Comparison of ENCODE assay signal across 1 cellular context in the genomic region with DNA sequence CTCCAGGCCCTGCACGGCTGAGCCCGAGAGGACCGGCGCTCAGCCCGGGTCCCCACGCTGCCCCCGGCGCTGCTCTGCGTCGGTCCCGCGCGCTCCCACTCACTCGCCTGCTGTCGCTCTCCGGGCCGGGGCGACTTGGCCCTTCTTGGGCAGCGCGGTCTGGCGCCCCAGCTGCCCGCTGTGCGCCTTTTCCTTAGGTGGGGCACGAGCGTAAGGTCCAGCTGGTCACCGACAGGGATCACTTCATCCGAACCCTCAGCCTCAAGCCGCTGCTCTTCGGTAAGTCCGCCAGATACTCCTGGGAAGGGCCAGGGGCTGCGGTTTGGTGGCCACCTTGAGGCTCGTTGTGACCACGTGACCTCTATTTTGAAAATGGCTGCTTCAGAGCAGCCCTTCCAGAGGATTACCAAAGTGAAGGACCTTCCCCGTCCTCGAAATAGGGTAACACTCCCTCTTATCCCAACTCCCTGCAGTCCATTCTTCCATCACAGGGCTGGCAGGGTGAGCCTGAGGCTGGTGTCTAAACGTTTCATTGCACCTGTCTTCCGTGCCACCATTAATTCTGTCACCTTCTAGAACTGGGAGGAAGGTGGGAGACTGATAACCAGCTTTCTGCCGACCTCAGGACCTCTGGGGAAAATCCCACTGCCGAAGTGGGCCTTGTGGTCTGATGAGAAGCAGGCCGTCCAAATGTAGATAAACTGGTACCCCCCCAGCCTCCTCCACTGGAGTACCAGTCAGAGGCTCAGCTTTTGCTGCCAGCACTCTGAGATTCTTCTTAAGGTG.
TF ChIP-seq lines count a peak whose summit lies in the region.

No MANE protein-coding gene starts in this region.

TF ChIP-seq in GM12878, 131 proteins besides CTCF, POLR2A, EP300 and RAD21:
- TF ChIP-seq, protein P1, sequence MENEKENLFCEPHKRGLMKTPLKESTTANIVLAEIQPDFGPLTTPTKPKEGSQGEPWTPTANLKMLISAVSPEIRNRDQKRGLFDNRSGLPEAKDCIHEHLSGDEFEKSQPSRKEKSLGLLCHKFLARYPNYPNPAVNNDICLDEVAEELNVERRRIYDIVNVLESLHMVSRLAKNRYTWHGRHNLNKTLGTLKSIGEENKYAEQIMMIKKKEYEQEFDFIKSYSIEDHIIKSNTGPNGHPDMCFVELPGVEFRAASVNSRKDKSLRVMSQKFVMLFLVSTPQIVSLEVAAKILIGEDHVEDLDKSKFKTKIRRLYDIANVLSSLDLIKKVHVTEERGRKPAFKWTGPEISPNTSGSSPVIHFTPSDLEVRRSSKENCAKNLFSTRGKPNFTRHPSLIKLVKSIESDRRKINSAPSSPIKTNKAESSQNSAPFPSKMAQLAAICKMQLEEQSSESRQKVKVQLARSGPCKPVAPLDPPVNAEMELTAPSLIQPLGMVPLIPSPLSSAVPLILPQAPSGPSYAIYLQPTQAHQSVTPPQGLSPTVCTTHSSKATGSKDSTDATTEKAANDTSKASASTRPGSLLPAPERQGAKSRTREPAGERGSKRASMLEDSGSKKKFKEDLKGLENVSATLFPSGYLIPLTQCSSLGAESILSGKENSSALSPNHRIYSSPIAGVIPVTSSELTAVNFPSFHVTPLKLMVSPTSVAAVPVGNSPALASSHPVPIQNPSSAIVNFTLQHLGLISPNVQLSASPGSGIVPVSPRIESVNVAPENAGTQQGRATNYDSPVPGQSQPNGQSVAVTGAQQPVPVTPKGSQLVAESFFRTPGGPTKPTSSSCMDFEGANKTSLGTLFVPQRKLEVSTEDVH (IDR thresholded peaks at IDR 0.05; ENCODE audit: low read depth, partially characterized antibody) = no peak
- TF ChIP-seq FOXM1 (IDR thresholded peaks at IDR 0.05; ENCODE audit: low read depth, low read length) = no peak
- TF ChIP-seq CBFB (IDR thresholded peaks at IDR 0.05; ENCODE audit: low read depth) = peak; percentile 67; the same call in 1 of the 2 replicates
- TF ChIP-seq RUNX3 (IDR thresholded peaks at IDR 0.05; ENCODE audit: low read length) = peak; percentile 82
- TF ChIP-seq MXI1 (IDR thresholded peaks at IDR 0.05; ENCODE audit: low read depth, low read length) = no peak
- TF ChIP-seq, protein P2, sequence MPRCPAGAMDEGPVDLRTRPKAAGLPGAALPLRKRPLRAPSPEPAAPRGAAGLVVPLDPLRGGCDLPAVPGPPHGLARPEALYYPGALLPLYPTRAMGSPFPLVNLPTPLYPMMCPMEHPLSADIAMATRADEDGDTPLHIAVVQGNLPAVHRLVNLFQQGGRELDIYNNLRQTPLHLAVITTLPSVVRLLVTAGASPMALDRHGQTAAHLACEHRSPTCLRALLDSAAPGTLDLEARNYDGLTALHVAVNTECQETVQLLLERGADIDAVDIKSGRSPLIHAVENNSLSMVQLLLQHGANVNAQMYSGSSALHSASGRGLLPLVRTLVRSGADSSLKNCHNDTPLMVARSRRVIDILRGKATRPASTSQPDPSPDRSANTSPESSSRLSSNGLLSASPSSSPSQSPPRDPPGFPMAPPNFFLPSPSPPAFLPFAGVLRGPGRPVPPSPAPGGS (IDR thresholded peaks at IDR 0.05; ENCODE audit: borderline replicate concordance, insufficient read depth, low read depth, low read length, poor library complexity, severe bottlenecking) = no peak
- peak; percentile 14 for TF ChIP-seq MYC (IDR thresholded peaks at IDR 0.05; ENCODE audit: insufficient read depth, insufficient read length, insufficient replicate concordance, low read length, severe bottlenecking)
- peak; percentile 98 for TF ChIP-seq RAD51 (IDR thresholded peaks at IDR 0.05)
- TF ChIP-seq, protein P3, sequence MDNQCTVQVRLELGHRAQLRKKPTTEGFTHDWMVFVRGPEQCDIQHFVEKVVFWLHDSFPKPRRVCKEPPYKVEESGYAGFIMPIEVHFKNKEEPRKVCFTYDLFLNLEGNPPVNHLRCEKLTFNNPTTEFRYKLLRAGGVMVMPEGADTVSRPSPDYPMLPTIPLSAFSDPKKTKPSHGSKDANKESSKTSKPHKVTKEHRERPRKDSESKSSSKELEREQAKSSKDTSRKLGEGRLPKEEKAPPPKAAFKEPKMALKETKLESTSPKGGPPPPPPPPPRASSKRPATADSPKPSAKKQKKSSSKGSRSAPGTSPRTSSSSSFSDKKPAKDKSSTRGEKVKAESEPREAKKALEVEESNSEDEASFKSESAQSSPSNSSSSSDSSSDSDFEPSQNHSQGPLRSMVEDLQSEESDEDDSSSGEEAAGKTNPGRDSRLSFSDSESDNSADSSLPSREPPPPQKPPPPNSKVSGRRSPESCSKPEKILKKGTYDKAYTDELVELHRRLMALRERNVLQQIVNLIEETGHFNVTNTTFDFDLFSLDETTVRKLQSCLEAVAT (IDR thresholded peaks at IDR 0.05) = peak; percentile 39; the same call in 1 of the 2 replicates
- TF ChIP-seq, protein P4, sequence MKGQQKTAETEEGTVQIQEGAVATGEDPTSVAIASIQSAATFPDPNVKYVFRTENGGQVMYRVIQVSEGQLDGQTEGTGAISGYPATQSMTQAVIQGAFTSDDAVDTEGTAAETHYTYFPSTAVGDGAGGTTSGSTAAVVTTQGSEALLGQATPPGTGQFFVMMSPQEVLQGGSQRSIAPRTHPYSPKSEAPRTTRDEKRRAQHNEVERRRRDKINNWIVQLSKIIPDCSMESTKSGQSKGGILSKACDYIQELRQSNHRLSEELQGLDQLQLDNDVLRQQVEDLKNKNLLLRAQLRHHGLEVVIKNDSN (IDR thresholded peaks at IDR 0.05; ENCODE audit: borderline replicate concordance, extremely low read length, insufficient read depth, low read depth, low read length) = peak; percentile 83
- TF ChIP-seq HDAC6 (IDR thresholded peaks at IDR 0.05; ENCODE audit: unreplicated experiment) = peak; percentile 15
- no peak for TF ChIP-seq MEF2A (IDR thresholded peaks at IDR 0.05; ENCODE audit: insufficient read depth, low read depth, low read length)
- peak; percentile 8; the same call in 1 of the 2 replicates for TF ChIP-seq PAX5 (IDR thresholded peaks at IDR 0.05; ENCODE audit: borderline replicate concordance, low read depth, low read length)
- TF ChIP-seq USF2 (IDR thresholded peaks at IDR 0.05; ENCODE audit: borderline replicate concordance, low read depth, low read length) = peak; percentile 48; the same call in 1 of the 2 replicates
- TF ChIP-seq MTA2 (IDR thresholded peaks at IDR 0.05; ENCODE audit: low read depth) = no peak
- TF ChIP-seq, protein P5, sequence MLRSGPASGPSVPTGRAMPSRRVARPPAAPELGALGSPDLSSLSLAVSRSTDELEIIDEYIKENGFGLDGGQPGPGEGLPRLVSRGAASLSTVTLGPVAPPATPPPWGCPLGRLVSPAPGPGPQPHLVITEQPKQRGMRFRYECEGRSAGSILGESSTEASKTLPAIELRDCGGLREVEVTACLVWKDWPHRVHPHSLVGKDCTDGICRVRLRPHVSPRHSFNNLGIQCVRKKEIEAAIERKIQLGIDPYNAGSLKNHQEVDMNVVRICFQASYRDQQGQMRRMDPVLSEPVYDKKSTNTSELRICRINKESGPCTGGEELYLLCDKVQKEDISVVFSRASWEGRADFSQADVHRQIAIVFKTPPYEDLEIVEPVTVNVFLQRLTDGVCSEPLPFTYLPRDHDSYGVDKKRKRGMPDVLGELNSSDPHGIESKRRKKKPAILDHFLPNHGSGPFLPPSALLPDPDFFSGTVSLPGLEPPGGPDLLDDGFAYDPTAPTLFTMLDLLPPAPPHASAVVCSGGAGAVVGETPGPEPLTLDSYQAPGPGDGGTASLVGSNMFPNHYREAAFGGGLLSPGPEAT (IDR thresholded peaks at IDR 0.05; ENCODE audit: low read depth) = peak; percentile 37; the same call in 1 of the 2 replicates
- peak; percentile 90 for TF ChIP-seq YY1 (IDR thresholded peaks at IDR 0.05; ENCODE audit: low read depth, low read length)
- no peak for TF ChIP-seq SMARCA5 (IDR thresholded peaks at IDR 0.05)
- 0 out of 2 replicates have a peak, but pooled peaks have one; percentile 25 for TF ChIP-seq TAF1 (IDR thresholded peaks at IDR 0.05; ENCODE audit: borderline replicate concordance, low read depth, low read length)
- peak in 1 of 2 experiments; percentile 52; a peak in 2 of 4 replicates for TF ChIP-seq BHLHE40 (IDR thresholded peaks at IDR 0.05; ENCODE audit: borderline replicate concordance in 1 of 2, low read depth in 2 of 2, low read length in 1 of 2)
